Comparison of ENCODE assay signal across 1 cellular context in genomic region chr1:226875641-226876295, GRCh38.
TF ChIP-seq lines count a peak whose summit lies in the region.

No MANE protein-coding gene starts in this region.

TF ChIP-seq in K562, 482 proteins besides CTCF, POLR2A, EP300 and RAD21 (continued from another document and continues in another):
- TF ChIP-seq PCBP1 (IDR thresholded peaks at IDR 0.05; ENCODE audit: low read depth, low read length, poor library complexity, severe bottlenecking): no peak
- no peak for TF ChIP-seq NR2C1 (IDR thresholded peaks at IDR 0.05)
- no peak for TF ChIP-seq NR2C1 (tag; IDR thresholded peaks at IDR 0.05)
- peak; percentile 91 for TF ChIP-seq JUND (IDR thresholded peaks at IDR 0.05; ENCODE audit: borderline replicate concordance, low read depth, low read length)
- TF ChIP-seq JUND (tag; IDR thresholded peaks at IDR 0.05; ENCODE audit: borderline replicate concordance, low read depth, low read length): peak; percentile 89; the same call in 2 of the 3 replicates
- TF ChIP-seq RBM34 (IDR thresholded peaks at IDR 0.05; ENCODE audit: borderline replicate concordance, insufficient read depth, low read length): no peak
- TF ChIP-seq E2F6 (IDR thresholded peaks at IDR 0.05; ENCODE audit: borderline replicate concordance in 1 of 2, extremely low read depth in 1 of 2, insufficient read depth in 1 of 2, insufficient read length in 1 of 2, low read depth in 1 of 2, low read length in 1 of 2, poor library complexity in 1 of 2, severe bottlenecking in 1 of 2): peak in 1 of 2 experiments; percentile 61
- TF ChIP-seq RHOXF2B (CRISPR knock-in tag; conservative IDR thresholded peaks at IDR 0.05): no peak
- peak; percentile 48 for TF ChIP-seq ZNF316 (IDR thresholded peaks at IDR 0.05)
- no peak for TF ChIP-seq ATF1 (CRISPR knock-in tag; IDR thresholded peaks at IDR 0.05)
- peak; percentile 69 for TF ChIP-seq ATF1 (tag; IDR thresholded peaks at IDR 0.05)
- TF ChIP-seq SRSF1 (IDR thresholded peaks at IDR 0.05; ENCODE audit: low read depth, low read length): no peak
- TF ChIP-seq ZNF436 (CRISPR knock-in tag; IDR thresholded peaks at IDR 0.05): no peak
- TF ChIP-seq PCBP2 (IDR thresholded peaks at IDR 0.05; ENCODE audit: low read depth, low read length, poor library complexity, severe bottlenecking): no peak
- TF ChIP-seq ETS1 (conservative IDR thresholded peaks at IDR 0.05; ENCODE audit: control insufficient read depth, low read depth, low read length): no peak
- no peak for TF ChIP-seq ASH1L (IDR thresholded peaks at IDR 0.05; ENCODE audit: borderline replicate concordance, low read depth, partially characterized antibody)
- TF ChIP-seq SMARCA4 (IDR thresholded peaks at IDR 0.05): 0 out of 2 replicates have a peak, but pooled peaks have one; percentile 29
- TF ChIP-seq DMBX1 (CRISPR knock-in tag; IDR thresholded peaks at IDR 0.05; ENCODE audit: borderline replicate concordance): no peak
- no peak for TF ChIP-seq ZNF318 (IDR thresholded peaks at IDR 0.05; ENCODE audit: borderline replicate concordance in 1 of 2, low read depth in 1 of 2)
- peak; percentile 53; the same call in 1 of the 2 replicates for TF ChIP-seq BHLHE40 (IDR thresholded peaks at IDR 0.05; ENCODE audit: low read length)
- no peak for TF ChIP-seq HNRNPH1 (optimal IDR thresholded peaks at IDR 0.05; ENCODE audit: low read depth, low read length)
- TF ChIP-seq CTBP1 (IDR thresholded peaks at IDR 0.05; ENCODE audit: borderline replicate concordance): peak; percentile 22; the same call in 1 of the 2 replicates
- TF ChIP-seq JUN (IDR thresholded peaks at IDR 0.05; ENCODE audit: borderline replicate concordance, low read depth, low read length): peak; percentile 90
- 0 out of 2 replicates have a peak, but pooled peaks have one; percentile 25 for TF ChIP-seq JUN (CRISPR knock-in tag; IDR thresholded peaks at IDR 0.05; ENCODE audit: borderline replicate concordance)
- peak; percentile 84 for TF ChIP-seq FOSL1 (tag; conservative IDR thresholded peaks at IDR 0.05)
- peak; percentile 28; the same call in 1 of the 2 replicates for TF ChIP-seq SMARCE1 (IDR thresholded peaks at IDR 0.05)
- TF ChIP-seq ETV6 (IDR thresholded peaks at IDR 0.05; ENCODE audit: borderline replicate concordance in 1 of 2, low read depth in 2 of 2, low read length in 1 of 2): no peak
- TF ChIP-seq ETV6 (CRISPR knock-in tag; IDR thresholded peaks at IDR 0.05; ENCODE audit: borderline replicate concordance): no peak
- TF ChIP-seq CCNT2 (IDR thresholded peaks at IDR 0.05; ENCODE audit: borderline replicate concordance, extremely low read depth, insufficient read length, low read depth, low read length): no peak
- TF ChIP-seq COPS2 (conservative IDR thresholded peaks at IDR 0.05): no peak
- TF ChIP-seq KLF6 (CRISPR knock-in tag; IDR thresholded peaks at IDR 0.05; ENCODE audit: borderline replicate concordance): no peak
- TF ChIP-seq E2F4 (CRISPR knock-in tag; IDR thresholded peaks at IDR 0.05; ENCODE audit: low read depth): no peak
- TF ChIP-seq ZNF23 (CRISPR knock-in tag; IDR thresholded peaks at IDR 0.05): no peak
- TF ChIP-seq CEBPG (CRISPR knock-in tag; IDR thresholded peaks at IDR 0.05): no peak
- no peak for TF ChIP-seq CEBPG (tag; conservative IDR thresholded peaks at IDR 0.05 in 1 of 2, IDR thresholded peaks at IDR 0.05 in 1 of 2)
- no peak for TF ChIP-seq CC2D1A (IDR thresholded peaks at IDR 0.05)
- TF ChIP-seq GTF2F1 (IDR thresholded peaks at IDR 0.05; ENCODE audit: low read depth, low read length): 0 out of 2 replicates have a peak, but pooled peaks have one; percentile 11
- peak; percentile 44; the same call in 1 of the 2 replicates for TF ChIP-seq SPI1 (IDR thresholded peaks at IDR 0.05; ENCODE audit: borderline replicate concordance, low read depth, low read length)
- TF ChIP-seq CUX1 (CRISPR knock-in tag; IDR thresholded peaks at IDR 0.05): no peak
- 0 out of 4 replicates have a peak, but pooled peaks of 1 of the 2 experiments have one; percentile 46 for TF ChIP-seq MNT (conservative IDR thresholded peaks at IDR 0.05)
- TF ChIP-seq NELFE (IDR thresholded peaks at IDR 0.05; ENCODE audit: insufficient read depth, insufficient read length): no peak
- no peak for TF ChIP-seq ZNF830 (CRISPR knock-in tag; IDR thresholded peaks at IDR 0.05)
- TF ChIP-seq ZNF507 (tag; conservative IDR thresholded peaks at IDR 0.05): no peak
- TF ChIP-seq POLR2H (tag; IDR thresholded peaks at IDR 0.05; ENCODE audit: low read depth): no peak
- 0 out of 2 replicates have a peak, but pooled peaks have one; percentile 37 for TF ChIP-seq MAFK (IDR thresholded peaks at IDR 0.05; ENCODE audit: low read length)
- TF ChIP-seq ATF3 (IDR thresholded peaks at IDR 0.05): peak; percentile 90
- TF ChIP-seq ATF3 (CRISPR knock-in tag; conservative IDR thresholded peaks at IDR 0.05): 0 out of 2 replicates have a peak, but pooled peaks have one; percentile 39
- TF ChIP-seq KLF13 (tag; IDR thresholded peaks at IDR 0.05; ENCODE audit: borderline replicate concordance, low read depth): no peak
